ENCODE assay signal across 16 cellular contexts in the genomic region with DNA sequence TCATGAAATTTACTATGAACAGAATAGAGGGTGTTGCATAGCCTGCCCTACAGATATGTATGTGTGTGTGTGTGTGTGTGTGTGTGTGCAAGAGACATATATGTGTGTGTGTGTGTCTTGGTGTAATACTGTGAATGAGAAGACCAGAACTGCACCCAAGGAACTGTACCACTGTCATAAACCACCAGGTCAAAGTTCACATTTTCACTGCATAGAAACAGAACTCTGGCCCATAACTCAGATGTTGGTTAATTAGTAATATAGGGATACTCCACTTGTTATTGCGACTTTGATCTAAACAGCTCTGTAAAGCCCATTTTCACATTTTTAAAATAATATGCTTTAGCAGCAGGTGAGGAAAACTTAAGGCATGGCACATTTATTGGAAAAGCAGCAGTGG.
"Had no signal": no experiment of that assay in that cellular context is flagged by ENCODE, and none has a peak within 500 bp of the region (broad histone marks: within the 10 kb centered on the region; RNA-seq: fewer than 3 reads in every experiment).

No MANE protein-coding gene starts in this region.

- H3K9me3 Mint-ChIP-seq: activated CD4-positive, alpha-beta memory T cell treated with anti-CD3 and anti-CD28 coated beads for 36 hours; activated naive CD8-positive, alpha-beta T cell treated with anti-CD3 and anti-CD28 coated beads, Interleukin-2, amount 10 ng/mL, durations not matched to agents 7 days and 5 days; activated T-cell treated with anti-CD3 and anti-CD28 coated beads, Interleukin-2, amount 50 U/mL, for 4 hours had no signal

- H3K36me3 Mint-ChIP-seq: activated CD4-positive, alpha-beta memory T cell treated with anti-CD3 and anti-CD28 coated beads for 36 hours; activated naive CD8-positive, alpha-beta T cell treated with anti-CD3 and anti-CD28 coated beads, Interleukin-2, amount 10 ng/mL, durations not matched to agents 7 days and 5 days had no signal

- H3K79me2 ChIP-seq: parathyroid adenoma had no signal

- H3K4me1 ChIP-seq: breast epithelium had no signal

- H3K27ac Mint-ChIP-seq: activated CD4-positive, alpha-beta memory T cell treated with anti-CD3 and anti-CD28 coated beads for 36 hours; activated naive CD8-positive, alpha-beta T cell treated with anti-CD3 and anti-CD28 coated beads, Interleukin-2, amount 10 ng/mL, durations not matched to agents 7 days and 5 days; neural progenitor cell; T-helper 17 cell had no signal

- H3K9me3 ChIP-seq: breast epithelium, tibial nerve had no signal

- H3K4me3 Mint-ChIP-seq: activated CD4-positive, alpha-beta memory T cell treated with anti-CD3 and anti-CD28 coated beads for 36 hours; activated naive CD8-positive, alpha-beta T cell treated with anti-CD3 and anti-CD28 coated beads, Interleukin-2, amount 10 ng/mL, durations not matched to agents 7 days and 5 days; activated T-cell treated with anti-CD3 and anti-CD28 coated beads, Interleukin-2, amount 50 U/mL, for 4 hours; neural progenitor cell; T-helper 17 cell had no signal

- H3K27me3 ChIP-seq: breast epithelium, neural progenitor cell, tibial nerve had no signal

- H3K4me2 ChIP-seq: neural progenitor cell had no signal

- ATAC-seq: activated T-cell treated with anti-CD3 and anti-CD28 coated beads, Interleukin-2, amount 50 U/mL, for 4 hours; heart right ventricle; SK-N-SH treated with all-trans-retinoic acid at 6 μM for 48 hours; T-helper 17 cell had no signal

- H3K9ac ChIP-seq: neural progenitor cell, parathyroid adenoma had no signal

- H3K4me1 Mint-ChIP-seq: activated naive CD8-positive, alpha-beta T cell treated with anti-CD3 and anti-CD28 coated beads, Interleukin-2, amount 10 ng/mL, durations not matched to agents 7 days and 5 days had no signal

- H3K4me3 ChIP-seq: breast epithelium, dorsolateral prefrontal cortex, heart right ventricle, neural progenitor cell, skin epidermis, tibial nerve had no signal

- DNase-seq: activated CD4-positive, alpha-beta memory T cell treated with anti-CD3 and anti-CD28 coated beads for 36 hours; activated CD4-positive, CD25-positive, alpha-beta regulatory T cell treated with anti-CD3 and anti-CD28 coated beads, Interleukin-2, amount 50 U/mL, for 72 hours; activated gamma-delta T cell treated with Interleukin-2 at 50 U/mL for 16 hours; activated naive CD8-positive, alpha-beta T cell treated with anti-CD3 and anti-CD28 coated beads, Interleukin-2, amount 10 ng/mL, durations not matched to agents 7 days and 5 days; activated T-cell treated with anti-CD3 and anti-CD28 coated beads, Interleukin-2, amount 50 U/mL, for 4 hours; anterior cingulate cortex; dorsolateral prefrontal cortex; heart right ventricle; retina; T-helper 17 cell had no signal

- H3K27ac ChIP-seq: breast epithelium, dorsolateral prefrontal cortex, heart right ventricle, neural progenitor cell, parathyroid adenoma, skin epidermis, tibial nerve had no signal

- H3K36me3 ChIP-seq: breast epithelium, heart right ventricle, neural progenitor cell, tibial nerve had no signal

- H2AFZ ChIP-seq: neural progenitor cell, parathyroid adenoma had no signal
